Comparison of ENCODE assay signal across 8 cellular contexts in the genomic region with DNA sequence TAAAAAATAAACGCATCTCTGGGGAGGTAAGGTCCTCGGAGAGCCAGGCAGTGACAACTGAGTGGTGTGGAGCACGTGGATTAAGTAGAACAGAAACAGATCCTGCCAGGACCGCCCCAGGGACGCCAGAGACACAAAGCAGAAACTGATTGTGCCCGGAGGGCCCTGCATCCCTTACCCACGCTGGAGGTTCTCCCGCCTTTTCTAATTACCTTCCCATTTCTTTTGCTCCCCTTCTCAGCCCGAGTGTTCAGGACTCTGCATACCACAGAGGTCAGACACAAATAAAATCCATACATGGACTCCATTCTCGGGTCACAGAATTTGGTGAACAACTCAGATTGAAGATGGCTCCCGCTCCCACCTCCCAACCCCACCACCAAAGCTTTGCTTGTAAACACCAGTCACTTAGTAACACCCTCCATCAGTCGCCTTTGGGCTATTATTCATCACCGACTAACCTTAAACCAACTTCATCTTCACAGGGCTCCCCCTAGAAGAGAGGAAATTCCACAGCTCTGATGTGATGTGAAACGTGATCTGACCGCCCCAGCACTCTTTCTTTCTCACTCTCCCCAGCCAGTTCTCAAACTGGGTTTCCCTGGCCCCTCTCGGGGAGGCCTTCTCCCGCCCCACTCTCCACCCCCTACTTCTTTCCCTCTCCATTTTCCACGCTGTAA. TPM values are rescaled to one million over a fixed set of nuclear protein-coding genes. Genes with fewer than 3 reads are reported as not detected.
DNase-seq lines count a peak whose midpoint lies in the region; FAIRE-seq and TF ChIP-seq lines count a peak whose summit lies in the region.

No MANE protein-coding gene starts in this region.

- H3K27ac ChIP-seq in esophagus (ENCODE audit: low read depth in 2 of 2, low read length in 1 of 2) (peak overlapping the region; percentile 66 to 69), dorsolateral prefrontal cortex (no peak overlapping the region)

- no peak for FAIRE-seq in GM12891 (lab: Jason Lieb, UNC)

- H3K9me3 ChIP-seq in esophagus (ENCODE audit: control insufficient read depth in 2 of 2, insufficient read depth in 1 of 2, low read depth in 1 of 2, low read length in 1 of 2) = no peaks in the 10 kb centered on the region

- H3K27me3 ChIP-seq in esophagus (ENCODE audit: control insufficient read depth in 1 of 2, insufficient read depth in 2 of 2, low read length in 2 of 2) (no peaks in the 10 kb centered on the region), dorsolateral prefrontal cortex (no peaks in the 10 kb centered on the region)

- peak; percentile 12 for DNase-seq in activated gamma-delta T cell treated with Interleukin-2 at 50 U/mL for 16 hours
- no peak for DNase-seq in activated gamma-delta T cell (lab: John Stamatoyannopoulos, UW)
- DNase-seq in nephron progenitor cell = peak; percentile 71
- no peak for DNase-seq in dorsolateral prefrontal cortex
- no peak for DNase-seq in GM12891 (ENCODE audit: insufficient read length, low spot score)
- no peak for DNase-seq in NCI-H2227 (lab: John Stamatoyannopoulos, UW; ENCODE audit: unreplicated experiment)

- 43 to 59% methylated on average over 18 of the region's 18 CpGs for WGBS in esophagus, 2 donors

- peak overlapping the region; percentile 73 for H3K4me3 Mint-ChIP-seq in nephron progenitor cell

- peaks cover 3% of the 10 kb centered on the region for H3K27me3 Mint-ChIP-seq in nephron progenitor cell (ENCODE audit: low read depth, poor library complexity)

- H3K36me3 ChIP-seq in esophagus (ENCODE audit: control insufficient read depth in 2 of 2, insufficient read depth in 2 of 2, low read length in 1 of 2) = no peaks in the 10 kb centered on the region

- peaks cover 62% of the 10 kb centered on the region for H3K4me1 Mint-ChIP-seq in nephron progenitor cell

- intact Hi-C loops in dorsolateral prefrontal cortex (cut with DNase I) = no loop called here

- peaks cover 0 to 6% of the 10 kb centered on the region in 2 donors for H3K4me1 ChIP-seq in esophagus (ENCODE audit: control insufficient read depth in 2 of 2, insufficient read depth in 2 of 2, low read length in 1 of 2)

- H3K27ac Mint-ChIP-seq in nephron progenitor cell = peak overlapping the region; percentile 100

- H3K9me3 Mint-ChIP-seq in nephron progenitor cell = no peaks in the 10 kb centered on the region

- no peak for TF ChIP-seq POLR2A in GM12891 (IDR thresholded peaks at IDR 0.05; ENCODE audit: low read depth, low read length)

- no peaks in the 10 kb centered on the region for H3K36me3 Mint-ChIP-seq in nephron progenitor cell (ENCODE audit: low read depth)

- H3K4me3 ChIP-seq in WI38 (ENCODE audit: low read depth, low read length) (peak overlapping the region; percentile 45), esophagus (ENCODE audit: low read depth in 1 of 2, low read length in 2 of 2) (no peak overlapping the region), dorsolateral prefrontal cortex (no peak overlapping the region)

- no peak for TF ChIP-seq CTCF in WI38 (IDR thresholded peaks at IDR 0.05; ENCODE audit: low read depth, low read length)
- no peak for TF ChIP-seq CTCF in nephron progenitor cell (IDR thresholded peaks at IDR 0.05)
- no peak for TF ChIP-seq CTCF in dorsolateral prefrontal cortex (IDR thresholded peaks at IDR 0.05 in 54 of 56, conservative IDR thresholded peaks at IDR 0.05 in 2 of 56; ENCODE audit: low read depth in 1 of 56, partially characterized antibody in 56 of 56)

TF ChIP-seq in GM12891, 5 proteins besides CTCF, POLR2A, EP300 and RAD21:
- no peak for TF ChIP-seq SPI1 (IDR thresholded peaks at IDR 0.05; ENCODE audit: low read depth, low read length)
- TF ChIP-seq PAX5 (IDR thresholded peaks at IDR 0.05; ENCODE audit: insufficient read depth, low read length, severe bottlenecking) = no peak
- TF ChIP-seq TAF1 (IDR thresholded peaks at IDR 0.05; ENCODE audit: low read depth, low read length) = no peak
- TF ChIP-seq POU2F2 (IDR thresholded peaks at IDR 0.05; ENCODE audit: low read depth, low read length) = no peak
- no peak for TF ChIP-seq POLR2AphosphoS5 (IDR thresholded peaks at IDR 0.05; ENCODE audit: low read depth, low read length)
TF ChIP-seq in GM12891: peak in this region for 0.

RNA-seq across cellular contexts. Expression of a gene that starts 32.6 kb away (rescaled TPM):
- 100 to 1,000 TPM; 174 to 178 TPM for polyA plus RNA-seq in esophagus
- total RNA-seq in dorsolateral prefrontal cortex = 10 to 100 TPM in 113 of 120 experiments, 1 to 10 TPM in 7; 8.8 to 61.4 (median 18.1) TPM
- 8.5 TPM for polyA plus RNA-seq in GM12891 (2012; ENCODE audit: low read depth, missing spikeins)

Comparison
In these comparisons a context has a peak if more than half of its experiments do, and no peak if none do; other contexts are left out.
1. DNase-seq: peak in activated gamma-delta T cell treated with Interleukin-2 at 50 U/mL for 16 hours (single experiment) and nephron progenitor cell (single experiment); none in activated gamma-delta T cell (single experiment), dorsolateral prefrontal cortex (0 of 10), GM12891 (single experiment) and NCI-H2227 (single experiment).
2. H3K27ac ChIP-seq: peak in esophagus (2 of 2); none in dorsolateral prefrontal cortex (0 of 59).